1 cellular context compared by ENCODE assay signal in genomic region chr7:102273749-102274712, GRCh38.
TF ChIP-seq lines count a peak whose summit lies in the region.

No MANE protein-coding gene starts in this region.

TF ChIP-seq in HepG2, 621 proteins besides CTCF, POLR2A, EP300 and RAD21 (continued from another document and continues in another):
- TF ChIP-seq SMAD3 (CRISPR knock-in tag; IDR thresholded peaks at IDR 0.05), result 0 out of 2 replicates have a peak, but pooled peaks have one; percentile 54
- TF ChIP-seq SOX13 (IDR thresholded peaks at IDR 0.05), result no peak
- TF ChIP-seq SOX13 (CRISPR knock-in tag; conservative IDR thresholded peaks at IDR 0.05 in 1 of 2, IDR thresholded peaks at IDR 0.05 in 1 of 2), result peak in 1 of 2 experiments; percentile 44; a peak in 1 of 4 replicates
- peak; percentile 51; the same call in 1 of the 2 replicates for TF ChIP-seq TAF1 (CRISPR knock-in tag; IDR thresholded peaks at IDR 0.05)
- peak; percentile 85 for TF ChIP-seq GATAD2A (CRISPR knock-in tag; IDR thresholded peaks at IDR 0.05)
- TF ChIP-seq MEIS2 (CRISPR knock-in tag; IDR thresholded peaks at IDR 0.05), result peak; percentile 80; the same call in 1 of the 2 replicates
- TF ChIP-seq TBL1XR1 (IDR thresholded peaks at IDR 0.05; ENCODE audit: borderline replicate concordance, low read length, partially characterized antibody), result peak; percentile 10
- peak; percentile 53 for TF ChIP-seq ZNF263 (CRISPR knock-in tag; IDR thresholded peaks at IDR 0.05)
- TF ChIP-seq ETV5 (CRISPR knock-in tag; IDR thresholded peaks at IDR 0.05; ENCODE audit: borderline replicate concordance), result peak; percentile 14; the same call in 1 of the 2 replicates
- TF ChIP-seq ZNF782 (CRISPR knock-in tag; IDR thresholded peaks at IDR 0.05; ENCODE audit: borderline replicate concordance), result peak; percentile 62; the same call in 1 of the 2 replicates
- TF ChIP-seq MYC (CRISPR knock-in tag; IDR thresholded peaks at IDR 0.05; ENCODE audit: borderline replicate concordance), result peak; percentile 80; the same call in 1 of the 2 replicates
- peak; percentile 80 for TF ChIP-seq ZFY (CRISPR knock-in tag; IDR thresholded peaks at IDR 0.05)
- peak; percentile 30; the same call in 1 of the 2 replicates for TF ChIP-seq ZNF598 (CRISPR knock-in tag; IDR thresholded peaks at IDR 0.05; ENCODE audit: borderline replicate concordance)
- TF ChIP-seq MXD1 (CRISPR knock-in tag; IDR thresholded peaks at IDR 0.05), result 0 out of 2 replicates have a peak, but pooled peaks have one; percentile 24
- TF ChIP-seq, protein P1, sequence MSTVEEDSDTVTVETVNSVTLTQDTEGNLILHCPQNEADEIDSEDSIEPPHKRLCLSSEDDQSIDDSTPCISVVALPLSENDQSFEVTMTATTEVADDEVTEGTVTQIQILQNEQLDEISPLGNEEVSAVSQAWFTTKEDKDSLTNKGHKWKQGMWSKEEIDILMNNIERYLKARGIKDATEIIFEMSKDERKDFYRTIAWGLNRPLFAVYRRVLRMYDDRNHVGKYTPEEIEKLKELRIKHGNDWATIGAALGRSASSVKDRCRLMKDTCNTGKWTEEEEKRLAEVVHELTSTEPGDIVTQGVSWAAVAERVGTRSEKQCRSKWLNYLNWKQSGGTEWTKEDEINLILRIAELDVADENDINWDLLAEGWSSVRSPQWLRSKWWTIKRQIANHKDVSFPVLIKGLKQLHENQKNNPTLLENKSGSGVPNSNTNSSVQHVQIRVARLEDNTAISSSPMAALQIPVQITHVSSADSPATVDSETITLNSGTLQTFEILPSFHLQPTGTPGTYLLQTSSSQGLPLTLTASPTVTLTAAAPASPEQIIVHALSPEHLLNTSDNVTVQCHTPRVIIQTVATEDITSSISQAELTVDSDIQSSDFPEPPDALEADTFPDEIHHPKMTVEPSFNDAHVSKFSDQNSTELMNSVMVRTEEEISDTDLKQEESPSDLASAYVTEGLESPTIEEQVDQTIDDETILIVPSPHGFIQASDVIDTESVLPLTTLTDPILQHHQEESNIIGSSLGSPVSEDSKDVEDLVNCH (CRISPR knock-in tag; IDR thresholded peaks at IDR 0.05), result peak; percentile 43; the same call in 1 of the 2 replicates
- TF ChIP-seq MBD4 (IDR thresholded peaks at IDR 0.05; ENCODE audit: borderline replicate concordance, low read length), result no peak
- TF ChIP-seq ARNTL (CRISPR knock-in tag; IDR thresholded peaks at IDR 0.05), result peak; percentile 99
- TF ChIP-seq HBP1 (CRISPR knock-in tag; IDR thresholded peaks at IDR 0.05; ENCODE audit: low read depth), result no peak
- peak in 1 of 2 experiments; percentile 55; a peak in 1 of 4 replicates for TF ChIP-seq KLF16 (CRISPR knock-in tag; IDR thresholded peaks at IDR 0.05)
- no peak for TF ChIP-seq ZNF264 (CRISPR knock-in tag; IDR thresholded peaks at IDR 0.05)
- 0 out of 2 replicates have a peak, but pooled peaks have one; percentile 12 for TF ChIP-seq ZNF572 (CRISPR knock-in tag; IDR thresholded peaks at IDR 0.05)
- TF ChIP-seq NFE2L1 (CRISPR knock-in tag; IDR thresholded peaks at IDR 0.05; ENCODE audit: borderline replicate concordance), result peak; percentile 43; the same call in 1 of the 2 replicates
- TF ChIP-seq ZNF543 (CRISPR knock-in tag; IDR thresholded peaks at IDR 0.05), result peak; percentile 59; the same call in 1 of the 2 replicates
- TF ChIP-seq ZBTB1 (CRISPR knock-in tag; IDR thresholded peaks at IDR 0.05; ENCODE audit: borderline replicate concordance), result no peak
- no peak for TF ChIP-seq ZNF549 (CRISPR knock-in tag; IDR thresholded peaks at IDR 0.05)
- TF ChIP-seq KDM6A (CRISPR knock-in tag; IDR thresholded peaks at IDR 0.05; ENCODE audit: low read depth), result peak; percentile 66; the same call in 1 of the 2 replicates
- no peak for TF ChIP-seq HNRNPUL1 (IDR thresholded peaks at IDR 0.05; ENCODE audit: low read depth, low read length)
- no peak for TF ChIP-seq LCORL (IDR thresholded peaks at IDR 0.05)
- peak; percentile 91 for TF ChIP-seq LCORL (CRISPR knock-in tag; IDR thresholded peaks at IDR 0.05)
- TF ChIP-seq PHF20 (CRISPR knock-in tag; IDR thresholded peaks at IDR 0.05), result peak; percentile 65
- TF ChIP-seq KAT8 (CRISPR knock-in tag; IDR thresholded peaks at IDR 0.05), result peak; percentile 77
- TF ChIP-seq CREB1 (IDR thresholded peaks at IDR 0.05), result 0 out of 2 replicates have a peak, but pooled peaks have one; percentile 30
- TF ChIP-seq CREB1 (CRISPR knock-in tag; IDR thresholded peaks at IDR 0.05), result no peak
- TF ChIP-seq, protein P2, sequence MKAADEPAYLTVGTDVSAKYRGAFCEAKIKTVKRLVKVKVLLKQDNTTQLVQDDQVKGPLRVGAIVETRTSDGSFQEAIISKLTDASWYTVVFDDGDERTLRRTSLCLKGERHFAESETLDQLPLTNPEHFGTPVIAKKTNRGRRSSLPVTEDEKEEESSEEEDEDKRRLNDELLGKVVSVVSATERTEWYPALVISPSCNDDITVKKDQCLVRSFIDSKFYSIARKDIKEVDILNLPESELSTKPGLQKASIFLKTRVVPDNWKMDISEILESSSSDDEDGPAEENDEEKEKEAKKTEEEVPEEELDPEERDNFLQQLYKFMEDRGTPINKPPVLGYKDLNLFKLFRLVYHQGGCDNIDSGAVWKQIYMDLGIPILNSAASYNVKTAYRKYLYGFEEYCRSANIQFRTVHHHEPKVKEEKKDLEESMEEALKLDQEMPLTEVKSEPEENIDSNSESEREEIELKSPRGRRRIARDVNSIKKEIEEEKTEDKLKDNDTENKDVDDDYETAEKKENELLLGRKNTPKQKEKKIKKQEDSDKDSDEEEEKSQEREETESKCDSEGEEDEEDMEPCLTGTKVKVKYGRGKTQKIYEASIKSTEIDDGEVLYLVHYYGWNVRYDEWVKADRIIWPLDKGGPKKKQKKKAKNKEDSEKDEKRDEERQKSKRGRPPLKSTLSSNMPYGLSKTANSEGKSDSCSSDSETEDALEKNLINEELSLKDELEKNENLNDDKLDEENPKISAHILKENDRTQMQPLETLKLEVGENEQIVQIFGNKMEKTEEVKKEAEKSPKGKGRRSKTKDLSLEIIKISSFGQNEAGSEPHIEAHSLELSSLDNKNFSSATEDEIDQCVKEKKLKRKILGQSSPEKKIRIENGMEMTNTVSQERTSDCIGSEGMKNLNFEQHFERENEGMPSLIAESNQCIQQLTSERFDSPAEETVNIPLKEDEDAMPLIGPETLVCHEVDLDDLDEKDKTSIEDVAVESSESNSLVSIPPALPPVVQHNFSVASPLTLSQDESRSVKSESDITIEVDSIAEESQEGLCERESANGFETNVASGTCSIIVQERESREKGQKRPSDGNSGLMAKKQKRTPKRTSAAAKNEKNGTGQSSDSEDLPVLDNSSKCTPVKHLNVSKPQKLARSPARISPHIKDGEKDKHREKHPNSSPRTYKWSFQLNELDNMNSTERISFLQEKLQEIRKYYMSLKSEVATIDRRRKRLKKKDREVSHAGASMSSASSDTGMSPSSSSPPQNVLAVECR (CRISPR knock-in tag; IDR thresholded peaks at IDR 0.05; ENCODE audit: borderline replicate concordance), result peak; percentile 79; the same call in 1 of the 2 replicates
- no peak for TF ChIP-seq TBP (CRISPR knock-in tag; IDR thresholded peaks at IDR 0.05)
- TF ChIP-seq, protein P3, sequence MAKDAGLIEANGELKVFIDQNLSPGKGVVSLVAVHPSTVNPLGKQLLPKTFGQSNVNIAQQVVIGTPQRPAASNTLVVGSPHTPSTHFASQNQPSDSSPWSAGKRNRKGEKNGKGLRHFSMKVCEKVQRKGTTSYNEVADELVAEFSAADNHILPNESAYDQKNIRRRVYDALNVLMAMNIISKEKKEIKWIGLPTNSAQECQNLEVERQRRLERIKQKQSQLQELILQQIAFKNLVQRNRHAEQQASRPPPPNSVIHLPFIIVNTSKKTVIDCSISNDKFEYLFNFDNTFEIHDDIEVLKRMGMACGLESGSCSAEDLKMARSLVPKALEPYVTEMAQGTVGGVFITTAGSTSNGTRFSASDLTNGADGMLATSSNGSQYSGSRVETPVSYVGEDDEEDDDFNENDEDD (CRISPR knock-in tag; IDR thresholded peaks at IDR 0.05; ENCODE audit: borderline replicate concordance), result peak; percentile 67; the same call in 1 of the 2 replicates
- TF ChIP-seq MNT (IDR thresholded peaks at IDR 0.05), result peak; percentile 79
- peak; percentile 78 for TF ChIP-seq HNF4A (CRISPR knock-in tag; IDR thresholded peaks at IDR 0.05)
- 0 out of 2 replicates have a peak, but pooled peaks have one; percentile 42 for TF ChIP-seq IRF9 (CRISPR knock-in tag; IDR thresholded peaks at IDR 0.05; ENCODE audit: borderline replicate concordance)
- peak; percentile 44 for TF ChIP-seq BCL6 (CRISPR knock-in tag; IDR thresholded peaks at IDR 0.05)
- TF ChIP-seq ZNF367 (CRISPR knock-in tag; IDR thresholded peaks at IDR 0.05; ENCODE audit: borderline replicate concordance), result no peak
- TF ChIP-seq PATZ1 (CRISPR knock-in tag; IDR thresholded peaks at IDR 0.05), result peak; percentile 63; the same call in 1 of the 2 replicates
- no peak for TF ChIP-seq YEATS4 (CRISPR knock-in tag; IDR thresholded peaks at IDR 0.05; ENCODE audit: borderline replicate concordance)
- TF ChIP-seq DMAP1 (CRISPR knock-in tag; IDR thresholded peaks at IDR 0.05), result peak; percentile 47; the same call in 1 of the 2 replicates
- 0 out of 2 replicates have a peak, but pooled peaks have one; percentile 87 for TF ChIP-seq ZNF343 (CRISPR knock-in tag; IDR thresholded peaks at IDR 0.05)
- TF ChIP-seq CCAR2 (optimal IDR thresholded peaks at IDR 0.05; ENCODE audit: low read depth, low read length), result no peak
- 0 out of 2 replicates have a peak, but pooled peaks have one; percentile 44 for TF ChIP-seq MYNN (CRISPR knock-in tag; IDR thresholded peaks at IDR 0.05; ENCODE audit: low read depth)
- no peak for TF ChIP-seq TCF12 (IDR thresholded peaks at IDR 0.05)
- 0 out of 2 replicates have a peak, but pooled peaks have one; percentile 16 for TF ChIP-seq TCF12 (CRISPR knock-in tag; IDR thresholded peaks at IDR 0.05)
- TF ChIP-seq NFYC (CRISPR knock-in tag; IDR thresholded peaks at IDR 0.05), result peak; percentile 55
- TF ChIP-seq ZFP91 (CRISPR knock-in tag; IDR thresholded peaks at IDR 0.05; ENCODE audit: borderline replicate concordance), result peak; percentile 66
- TF ChIP-seq DDIT3 (CRISPR knock-in tag; IDR thresholded peaks at IDR 0.05), result no peak
- TF ChIP-seq TBX2 (CRISPR knock-in tag; IDR thresholded peaks at IDR 0.05; ENCODE audit: borderline replicate concordance), result peak; percentile 63; the same call in 1 of the 2 replicates
